ENCODE assay signal across 9 cellular contexts in genomic region chr11:68106165-68106940, GRCh38. TPM values are rescaled to one million over a fixed set of nuclear protein-coding genes. Genes with fewer than 3 reads are reported as not detected.
A peak's percentile ranks its signal among the peaks of the same experiment; 100 is the strongest.
DNase-seq lines count a peak whose midpoint lies in the region; ATAC-seq and TF ChIP-seq lines count a peak whose summit lies in the region.
"Had no signal": no experiment of that assay in that cellular context is flagged by ENCODE, and none has a peak within 500 bp of the region (broad histone marks: within the 10 kb centered on the region; RNA-seq: fewer than 3 reads in every experiment).

No MANE protein-coding gene starts in this region.

- TF ChIP-seq EP300 in Ishikawa (IDR thresholded peaks at IDR 0.05; ENCODE audit: borderline replicate concordance): no peak

- DNase-seq in breast epithelium (ENCODE audit: low spot score in 2 of 2) (no peak), left kidney (ENCODE audit: low read depth, low spot score) (peak; percentile 26), sciatic nerve (ENCODE audit: low spot score) (no peak), medulla oblongata (ENCODE audit: extremely low spot score) (no peak), NCI-H526 (lab: John Stamatoyannopoulos, UW) (no peak)
- DNase-seq in activated CD4-positive, alpha-beta T cell treated with anti-CD3 and anti-CD28 coated beads, Interleukin-2, amount 50 U/mL, for 48 hours: no peak

- ATAC-seq in sciatic nerve: peak; percentile 39
- ATAC-seq in GM21619 (IDR thresholded peaks at IDR 0.05; ENCODE audit: unreplicated experiment): no peak
- ATAC-seq: GM12878 had no signal

- H3K27me3 ChIP-seq in breast epithelium: no peaks in the 10 kb centered on the region

- H3K4me1 ChIP-seq in breast epithelium: peaks cover 0 to 6% of the 10 kb centered on the region in 2 donors

- no peak for TF ChIP-seq POLR2A in breast epithelium (IDR thresholded peaks at IDR 0.05)

- TF ChIP-seq RAD21 in Ishikawa (IDR thresholded peaks at IDR 0.05; ENCODE audit: low read depth): no peak

- peak overlapping the region; percentile 29 to 66 for H3K27ac ChIP-seq in breast epithelium

- no peaks in the 10 kb centered on the region for H3K36me3 ChIP-seq in breast epithelium

- intact Hi-C loops in breast epithelium (cut with DNase I; ENCODE audit: low total_unique reads) (no loop called here), sciatic nerve (cut with DNase I) (no loop called here)

- TF ChIP-seq CTCF in breast epithelium (IDR thresholded peaks at IDR 0.05): no peak

- H3K9me3 ChIP-seq in breast epithelium: no peaks in the 10 kb centered on the region

- H3K4me3 ChIP-seq in breast epithelium: no peak overlapping the region
- H3K4me3 ChIP-seq: GM12878 had no signal

TF ChIP-seq in Ishikawa, 13 proteins besides CTCF, POLR2A, EP300 and RAD21:
- no peak for TF ChIP-seq YY1 (IDR thresholded peaks at IDR 0.05; ENCODE audit: low read depth)
- no peak for TF ChIP-seq ZBTB7A (IDR thresholded peaks at IDR 0.05; ENCODE audit: low read depth)
- peak; percentile 20; the same call in 1 of the 2 replicates for TF ChIP-seq TEAD4 (IDR thresholded peaks at IDR 0.05)
- no peak for TF ChIP-seq MAX (IDR thresholded peaks at IDR 0.05)
- TF ChIP-seq NFIC (IDR thresholded peaks at IDR 0.05): peak; percentile 41
- TF ChIP-seq CREB1 (IDR thresholded peaks at IDR 0.05; ENCODE audit: low read depth): no peak
- TF ChIP-seq REST (IDR thresholded peaks at IDR 0.05; ENCODE audit: low read depth): no peak
- no peak for TF ChIP-seq TAF1 (IDR thresholded peaks at IDR 0.05; ENCODE audit: low read depth)
- TF ChIP-seq TCF12 (IDR thresholded peaks at IDR 0.05; ENCODE audit: low read depth): peak; percentile 42; the same call in 1 of the 2 replicates
- no peak for TF ChIP-seq CEBPB (IDR thresholded peaks at IDR 0.05)
- no peak for TF ChIP-seq FOXM1 (IDR thresholded peaks at IDR 0.05; ENCODE audit: borderline replicate concordance, low read depth)
- no peak for TF ChIP-seq EGR1 (IDR thresholded peaks at IDR 0.05)
- no peak for TF ChIP-seq USF1 (IDR thresholded peaks at IDR 0.05)

RNA-seq across cellular contexts. Expression of gene CHKA, which starts 14.8 kb away (rescaled TPM):
- total RNA-seq in breast epithelium (10 to 100 TPM; 52.1 to 73.0 (median 71.7) TPM), sciatic nerve (38.0 TPM)
